Comparison of ENCODE assay signal across 9 cellular contexts in the genomic region with DNA sequence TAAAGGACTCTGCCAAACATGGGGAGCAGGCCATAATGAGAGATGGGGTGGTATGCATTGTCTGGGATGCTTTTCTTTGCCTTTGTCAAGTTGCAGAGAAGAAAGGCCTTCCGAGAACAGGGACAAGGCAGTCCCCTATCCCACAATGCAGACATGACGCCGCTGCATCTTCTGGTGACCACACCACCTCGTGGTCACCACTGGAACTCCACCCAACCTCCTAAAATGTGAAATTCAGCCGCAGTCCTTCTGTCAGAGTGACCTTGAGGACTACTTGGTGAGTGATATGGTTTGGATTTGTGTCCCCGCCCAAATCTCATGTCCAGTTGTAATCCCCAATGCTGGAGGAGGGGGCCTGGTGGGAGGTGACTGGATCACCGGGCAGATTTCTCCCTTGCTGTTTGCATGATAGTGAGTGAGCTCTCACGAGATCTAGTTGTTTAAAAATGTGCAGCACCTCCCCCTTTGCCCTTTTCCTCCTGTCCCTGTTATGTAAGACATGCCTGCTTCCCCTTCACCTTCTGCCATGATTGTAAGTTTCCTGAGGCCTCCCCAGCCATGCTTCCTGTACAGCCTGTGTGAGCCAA. TPM values are rescaled to one million over a fixed set of nuclear protein-coding genes. Genes with fewer than 3 reads are reported as not detected.
DNase-seq lines count a peak whose midpoint lies in the region; ATAC-seq lines count a peak whose summit lies in the region.
"Had no signal": no experiment of that assay in that cellular context is flagged by ENCODE, and none has a peak within 500 bp of the region (broad histone marks: within the 10 kb centered on the region; RNA-seq: fewer than 3 reads in every experiment).

No MANE protein-coding gene starts in this region.

- H3K9me3 Mint-ChIP-seq in activated T-helper 2 cell treated with anti-CD3 and anti-CD28 coated beads, Interferon-gamma antibody, Interleukin-2, Interleukin-4, amounts not matched to agents 10 μg/mL and 5 μg/mL and 100 μg/mL, durations not matched to agents 14 hours and 24 hours and 36 hours: peaks cover 6% of the 10 kb centered on the region

- H3K27ac Mint-ChIP-seq in activated T-helper 2 cell treated with anti-CD3 and anti-CD28 coated beads, Interferon-gamma antibody, Interleukin-2, Interleukin-4, amounts not matched to agents 10 μg/mL and 5 μg/mL and 100 μg/mL, durations not matched to agents 14 hours and 24 hours and 36 hours: no peak overlapping the region

- no peaks in the 10 kb centered on the region for H3K36me3 Mint-ChIP-seq in activated T-helper 2 cell treated with anti-CD3 and anti-CD28 coated beads, Interferon-gamma antibody, Interleukin-2, Interleukin-4, amounts not matched to agents 10 μg/mL and 5 μg/mL and 100 μg/mL, durations not matched to agents 14 hours and 24 hours and 36 hours (ENCODE audit: low read depth)

- no peaks in the 10 kb centered on the region for H3K27me3 Mint-ChIP-seq in activated T-helper 2 cell treated with anti-CD3 and anti-CD28 coated beads, Interferon-gamma antibody, Interleukin-2, Interleukin-4, amounts not matched to agents 10 μg/mL and 5 μg/mL and 100 μg/mL, durations not matched to agents 14 hours and 24 hours and 36 hours (ENCODE audit: low read depth)

- intact Hi-C loops in activated T-helper 2 cell treated with anti-CD3 and anti-CD28 coated beads, Interferon-gamma antibody, Interleukin-2, Interleukin-4, amounts not matched to agents 10 μg/mL and 5 μg/mL and 100 μg/mL, durations not matched to agents 14 hours and 24 hours and 36 hours (cut with micrococcal nuclease): loop anchor here (2.0 to 5.0 kb wide), 3 partner anchors 23 to 75 kb away; no protein-coding TSS in a partner anchor
- intact Hi-C loops in posterior cingulate gyrus (cut with DNase I): no loop called here

- DNase-seq in SHP77 (lab: John Stamatoyannopoulos, UW): peak; percentile 18 to 32
- DNase-seq in SHP77 treated with DMSO at 0.1 percent for 48 hours (lab: John Stamatoyannopoulos, UW): no peak
- peak; percentile 81 for DNase-seq in NCI-H82 (lab: John Stamatoyannopoulos, UW)
- DNase-seq in activated T-helper 2 cell treated with anti-CD3 and anti-CD28 coated beads, Interferon-gamma antibody, Interleukin-2, Interleukin-4, amounts not matched to agents 10 μg/mL and 5 μg/mL and 100 μg/mL, durations not matched to agents 14 hours and 24 hours and 36 hours (ENCODE audit: low spot score): peak; percentile 29
- peak; percentile 51 for DNase-seq in germinal center (ENCODE audit: low spot score)
- peak; percentile 47 to 94 (median 70) for DNase-seq in posterior cingulate gyrus

- peaks cover 41% of the 10 kb centered on the region for H3K4me1 Mint-ChIP-seq in activated T-helper 2 cell treated with anti-CD3 and anti-CD28 coated beads, Interferon-gamma antibody, Interleukin-2, Interleukin-4, amounts not matched to agents 10 μg/mL and 5 μg/mL and 100 μg/mL, durations not matched to agents 14 hours and 24 hours and 36 hours (ENCODE audit: low read depth)

- H3K4me3 Mint-ChIP-seq in activated T-helper 2 cell treated with anti-CD3 and anti-CD28 coated beads, Interferon-gamma antibody, Interleukin-2, Interleukin-4, amounts not matched to agents 10 μg/mL and 5 μg/mL and 100 μg/mL, durations not matched to agents 14 hours and 24 hours and 36 hours (ENCODE audit: low read depth): no peak overlapping the region

- ATAC-seq in HG02798 (IDR thresholded peaks at IDR 0.05; ENCODE audit: poor library complexity, unreplicated experiment): peak; percentile 48
- ATAC-seq in HG03135 (IDR thresholded peaks at IDR 0.05; ENCODE audit: unreplicated experiment): no peak

RNA-seq across cellular contexts. Expression of a gene that starts 15.2 kb away (rescaled TPM):
- total RNA-seq in activated T-helper 2 cell treated with anti-CD3 and anti-CD28 coated beads, Interferon-gamma antibody, Interleukin-2, Interleukin-4, amounts not matched to agents 10 μg/mL and 5 μg/mL and 100 μg/mL, durations not matched to agents 14 hours and 24 hours and 36 hours: 0.09 TPM in 1 of 2 replicates, not detected in the other
- total RNA-seq: glomerular endothelial cell had no signal

RNA-seq across cellular contexts. Expression of a gene that starts 16.7 kb away (rescaled TPM):
- 82.8 and 94.1 TPM in 2 replicates for total RNA-seq in activated T-helper 2 cell treated with anti-CD3 and anti-CD28 coated beads, Interferon-gamma antibody, Interleukin-2, Interleukin-4, amounts not matched to agents 10 μg/mL and 5 μg/mL and 100 μg/mL, durations not matched to agents 14 hours and 24 hours and 36 hours
